8 cellular contexts compared by ENCODE assay signal in genomic region chr22:37260939-37261338, GRCh38. TPM values are rescaled to one million over a fixed set of nuclear protein-coding genes. Genes with fewer than 3 reads are reported as not detected.
DNase-seq lines count a peak whose midpoint lies in the region; ATAC-seq, FAIRE-seq and TF ChIP-seq lines count a peak whose summit lies in the region.

No MANE protein-coding gene starts in this region.

- H4K20me1 ChIP-seq in Karpas-422 (ENCODE audit: insufficient read depth, low read depth, low read length), result no peaks in the 10 kb centered on the region
- no peaks in the 10 kb centered on the region for H4K20me1 ChIP-seq in GM12878 (ENCODE audit: control insufficient read depth, insufficient read depth)
- no peaks in the 10 kb centered on the region for H4K20me1 ChIP-seq in keratinocyte (ENCODE audit: control insufficient read depth, extremely low read depth, insufficient read depth, low read length)

- intact Hi-C loops in GM12878 (cut with micrococcal nuclease; ENCODE audit: unreplicated experiment), result loop anchor here (2.0 kb wide), 2 partner anchors 36 to 182 kb away; no protein-coding TSS in a partner anchor

- H3K9ac ChIP-seq in Karpas-422 (ENCODE audit: low read length) (peak overlapping the region; percentile 32; the same call in 1 of the 2 replicates), GM12878 (ENCODE audit: control insufficient read depth, insufficient read depth, low read length) (no peak overlapping the region), keratinocyte (ENCODE audit: control insufficient read depth, extremely low read depth, insufficient read depth, low read length) (no peak overlapping the region)

- H3K27me3 ChIP-seq in Karpas-422 (ENCODE audit: low read length), result no peaks in the 10 kb centered on the region; the same call in 1 of the 2 replicates
- H3K27me3 ChIP-seq in GM12878 (replicated peaks in 1 of 2; ENCODE audit: control insufficient read depth in 2 of 2, insufficient read depth in 2 of 2, low read length in 1 of 2), result no peaks in the 10 kb centered on the region
- H3K27me3 ChIP-seq in keratinocyte (ENCODE audit: control insufficient read depth, extremely low read depth, insufficient read depth, low read length), result peaks cover 12% of the 10 kb centered on the region

- RAD21 ChIA-PET in GM12878 (lab: Charles Lee; ENCODE audit: unreplicated experiment), result interaction anchor here (0.9 to 4.9 kb wide), 17 partner anchors 10 to 112 kb away, joined by 3 to 132 read pairs (median 15); partner anchors contain the start of genes IL2RB and RAC2

- CTCF ChIA-PET in GM12878 (lab: Yijun Ruan, JAX), result interaction anchor here (0.7 to 5.9 kb wide), 44 partner anchors 10 to 405 kb away, joined by 3 to 265 read pairs (median 8); partner anchors contain the start of genes CYTH4, RAC2 and SSTR3

- H3K4me3 ChIP-seq in Karpas-422 (ENCODE audit: low read length) (peak overlapping the region; percentile 45; the same call in 1 of the 2 replicates), GM12878 (no peak overlapping the region), keratinocyte (ENCODE audit: control insufficient read depth in 2 of 3, extremely low read depth in 1 of 3, insufficient read depth in 2 of 3, low read depth in 1 of 3, low read length in 3 of 3) (no peak overlapping the region)

- H3K27ac ChIP-seq in Karpas-422 (ENCODE audit: low read length) (no peak overlapping the region), GM12878 (ENCODE audit: control insufficient read depth, insufficient read depth) (no peak overlapping the region), keratinocyte (ENCODE audit: control insufficient read depth, insufficient read depth, low read length) (no peak overlapping the region)

- ATAC-seq in GM12878 (peak; percentile 74), GM18498 (IDR thresholded peaks at IDR 0.05; ENCODE audit: unreplicated experiment) (no peak)

- TF ChIP-seq EP300 in GM12878 (IDR thresholded peaks at IDR 0.05; ENCODE audit: borderline replicate concordance in 1 of 2, control insufficient read depth in 1 of 2, low read depth in 2 of 2, low read length in 2 of 2), result no peak

- in situ Hi-C loops in GM12878 (cut with MboI), result loop anchor here (5.0 kb wide), 1 partner anchor 196 kb away; no protein-coding TSS in a partner anchor

- peak overlapping the region; percentile 56 for H3K4me2 ChIP-seq in Karpas-422 (ENCODE audit: low read depth, low read length, poor library complexity, severe bottlenecking)
- peak overlapping the region; percentile 17; the same call in 1 of the 2 replicates for H3K4me2 ChIP-seq in GM12878 (ENCODE audit: control insufficient read depth, insufficient read depth)
- peak overlapping the region; percentile 63 for H3K4me2 ChIP-seq in keratinocyte (ENCODE audit: control insufficient read depth, extremely low read depth, insufficient read depth, low read depth, low read length)

- H3K4me1 ChIP-seq in Karpas-422 (ENCODE audit: low read length), result peaks cover 30% of the 10 kb centered on the region
- H3K4me1 ChIP-seq in GM12878 (ENCODE audit: control insufficient read depth, insufficient read depth, low read length), result peaks cover 2% of the 10 kb centered on the region; the same call in 1 of the 2 replicates
- peaks cover 28% of the 10 kb centered on the region for H3K4me1 ChIP-seq in keratinocyte (ENCODE audit: control insufficient read depth, extremely low read depth, insufficient read depth, low read length)

- peak; percentile 43 for DNase-seq in GDM1 (lab: John Stamatoyannopoulos, UW)
- DNase-seq in Karpas-422, result peak; percentile 88
- DNase-seq in T-helper 1 cell, result peak in 4 of 5 donors; percentile 40 to 66 (median 54)
- no peak for DNase-seq in GM12878 (ENCODE audit: low read depth, low spot score)
- DNase-seq in keratinocyte (ENCODE audit: low read depth, low spot score), result no peak
- DNase-seq in stimulated activated CD4-positive, alpha-beta T cell treated with anti-CD3 and anti-CD28 coated beads, Interleukin-4, amount 100 ng/mL, for 4 hours, result peak; percentile 55 to 57
- no peak for DNase-seq in GM19240 (ENCODE audit: insufficient read length, low spot score)

- H3K9me2 ChIP-seq in Karpas-422 (replicated peaks; ENCODE audit: insufficient read depth, low read length), result no peaks in the 10 kb centered on the region

- H3K36me3 ChIP-seq in Karpas-422 (ENCODE audit: insufficient read depth, low read length) (no peaks in the 10 kb centered on the region), GM12878 (ENCODE audit: control insufficient read depth in 2 of 2, insufficient read depth in 2 of 2, low read length in 1 of 2) (no peaks in the 10 kb centered on the region), keratinocyte (ENCODE audit: control insufficient read depth in 2 of 2, extremely low read depth in 1 of 2, insufficient read depth in 2 of 2, low read length in 2 of 2) (no peaks in the 10 kb centered on the region)

- peak; percentile 84 for TF ChIP-seq RAD21 in GM12878 (IDR thresholded peaks at IDR 0.05; ENCODE audit: insufficient read depth, low read depth, low read length)

- POLR2A ChIA-PET in GM12878 (lab: Charles Lee), result interaction anchor here (1.0 to 2.9 kb wide), 7 partner anchors 13 to 99 kb away, joined by 3 to 51 read pairs (median 7); partner anchors contain the start of gene RAC2

- FAIRE-seq in GM12878 (lab: Jason Lieb, UNC) (peak; percentile 71), keratinocyte (lab: Jason Lieb, UNC) (peak; percentile 67)

- peak; percentile 83 to 96 (median 92) for TF ChIP-seq CTCF in GM12878 (IDR thresholded peaks at IDR 0.05 in 2 of 3, conservative IDR thresholded peaks at IDR 0.05 in 1 of 3; ENCODE audit: control insufficient read depth in 2 of 3, extremely low read depth in 1 of 3, insufficient read depth in 1 of 3, low read depth in 3 of 3, low read length in 3 of 3)
- peak; percentile 85 to 94 (median 90) for TF ChIP-seq CTCF in keratinocyte (optimal IDR thresholded peaks at IDR 0.05 in 1 of 3, IDR thresholded peaks at IDR 0.05 in 1 of 3, conservative IDR thresholded peaks at IDR 0.05 in 1 of 3; ENCODE audit: extremely low read depth in 1 of 3, insufficient read depth in 2 of 3, low read length in 3 of 3)

- SMC1A ChIA-PET in GM12878 (lab: Charles Lee; ENCODE audit: uncharacterized antibody, unreplicated experiment), result interaction anchor here (0.7 to 5.9 kb wide), 30 partner anchors 9 to 401 kb away, joined by 3 to 165 read pairs (median 9); partner anchors contain the start of genes CYTH4, IL2RB and RAC2

- dilution Hi-C loops in keratinocyte (cut with MboI; ENCODE audit: extremely low pct_ligation_motif_present, low sequenced_read_pairs), result no loop called here

- WGBS in GM12878 (ENCODE audit: insufficient coverage, insufficient replicate concordance, low lambda C conversion rate, missing lambda C conversion rate), result 14% methylated on average over 14 of the region's 14 CpGs

- no peak for TF ChIP-seq POLR2A in GM12878 (IDR thresholded peaks at IDR 0.05; ENCODE audit: low read depth, low read length)

- H3K9me3 ChIP-seq in Karpas-422 (ENCODE audit: low read length) (peaks cover 9% of the 10 kb centered on the region), GM12878 (replicated peaks; ENCODE audit: control insufficient read depth, insufficient read depth, low read length) (peaks cover 8% of the 10 kb centered on the region; the same call in 2 of the 3 replicates), keratinocyte (ENCODE audit: control insufficient read depth, low read depth, low read length) (peaks cover 9% of the 10 kb centered on the region)

- H3K9me1 ChIP-seq in keratinocyte (ENCODE audit: control insufficient read depth, extremely low read depth, insufficient read depth, low read length), result no peaks in the 10 kb centered on the region

- BruUV-seq in GM12878 (replicated peaks; lab: Mats Ljungman, UMichigan), result no TSS peak

- H3K79me2 ChIP-seq in Karpas-422 (ENCODE audit: low read length), result no peaks in the 10 kb centered on the region
- H3K79me2 ChIP-seq in GM12878 (ENCODE audit: control insufficient read depth, insufficient read depth, low read length), result no peaks in the 10 kb centered on the region
- no peaks in the 10 kb centered on the region for H3K79me2 ChIP-seq in keratinocyte (ENCODE audit: control insufficient read depth, insufficient read depth, low read length)

- H2AFZ ChIP-seq in Karpas-422 (ENCODE audit: low read length) (no peak overlapping the region), GM12878 (ENCODE audit: control insufficient read depth, low read depth, low read length) (0 out of 2 replicates have a peak overlapping the region, but pooled peaks have one; percentile 1), keratinocyte (ENCODE audit: control insufficient read depth, low read length) (no peak overlapping the region)

RNA-seq across cellular contexts. Expression of gene RAC2, which starts 16.9 kb away (rescaled TPM):
- 251 and 294 TPM in 2 replicates for total RNA-seq in Karpas-422 (2014; rRNA removed; shearing (Covaris generic); ENCODE audit: low replicate concordance)
- 143 and 150 TPM in 2 replicates for total RNA-seq in GM12878 (2013; cell fraction: nucleolus; rRNA removed)
- total RNA-seq in GM12878 (2014; rRNA removed) (251 and 282 TPM in 2 replicates), GM12878 (2014; rRNA removed; fragmentation: Illumina TruSeq; extraction: Trizol) (135 and 149 TPM in 2 replicates), GM12878 (2021) (382 and 386 TPM in 2 replicates)
- polyA plus RNA-seq in GM12878 (2011; ENCODE audit: low read depth), result 314 TPM
- polyA plus RNA-seq in GM12878 (2011; rRNA removed) (84.4 and 296 TPM in 2 replicates), GM12878 (2014; fragmentation: Illumina TruSeq; extraction: Trizol) (166 and 339 TPM in 2 replicates), GM12878 (2014; fragmentation: Nextera tagmentation; extraction: Ambion mirVana) (100 to 1,000 TPM; 102 to 108 TPM), GM12878 (2014; rRNA removed) (313 and 369 TPM in 2 replicates), GM12878 (2016; fragmentation: Nextera tagmentation; extraction: Ambion mirVana) (100 to 1,000 TPM; 320 to 330 TPM), keratinocyte (71.9 to 128 TPM (median 78.6 TPM) in 3 replicates)
- 317 and 416 TPM in 2 replicates for polyA plus RNA-seq in GM12878 (2011; cell fraction: cytosol; rRNA removed)
- 561 and 566 TPM in 2 replicates for polyA plus RNA-seq in GM12878 (2011; cell fraction: nucleus; rRNA removed)
- 512 and 607 TPM in 2 replicates for polyA plus RNA-seq in GM12878 (2012)
- 200 and 233 TPM in 2 replicates for polyA minus RNA-seq in GM12878 (2011; rRNA and poly(A)+ RNA removed)
- 155 and 158 TPM in 2 replicates for polyA minus RNA-seq in GM12878 (2011; cell fraction: cytosol; rRNA and poly(A)+ RNA removed)
- polyA minus RNA-seq in GM12878 (2011; cell fraction: nucleus; rRNA and poly(A)+ RNA removed), result 185 and 303 TPM in 2 replicates
- 13.8 TPM for polyA plus RNA-seq in keratinocyte (2011; ENCODE audit: low read depth)
- polyA plus RNA-seq in keratinocyte (2011; cell fraction: cytosol; rRNA removed), result 107 and 165 TPM in 2 replicates
- polyA plus RNA-seq in keratinocyte (2011; cell fraction: nucleus; rRNA removed), result 80.3 and 118 TPM in 2 replicates
- polyA plus RNA-seq in keratinocyte (2012; ENCODE audit: low replicate concordance), result 55.6 and 168 TPM in 2 replicates
- polyA minus RNA-seq in keratinocyte, result 69.1 to 336 TPM (median 108 TPM) in 3 replicates
- polyA minus RNA-seq in keratinocyte (2011; cell fraction: cytosol; rRNA and poly(A)+ RNA removed), result 111 TPM
- polyA minus RNA-seq in keratinocyte (2011; cell fraction: nucleus; rRNA and poly(A)+ RNA removed), result 35.8 and 45.0 TPM in 2 replicates

RNA-seq across cellular contexts. Expression of gene CYTH4, which starts 21.4 kb away (rescaled TPM):
- 11.1 and 12.6 TPM in 2 replicates for total RNA-seq in Karpas-422 (2014; rRNA removed; shearing (Covaris generic); ENCODE audit: low replicate concordance)
- 94.2 and 114 TPM in 2 replicates for total RNA-seq in GM12878 (2013; cell fraction: nucleolus; rRNA removed)
- total RNA-seq in GM12878 (2014; rRNA removed) (23.2 TPM in 2 replicates), GM12878 (2014; rRNA removed; fragmentation: Illumina TruSeq; extraction: Trizol) (17.2 and 18.3 TPM in 2 replicates), GM12878 (2021) (25.8 and 26.0 TPM in 2 replicates)
- polyA plus RNA-seq in GM12878 (2011; ENCODE audit: low read depth), result 7.0 TPM
- polyA plus RNA-seq in GM12878 (2011; rRNA removed) (19.4 and 24.1 TPM in 2 replicates), GM12878 (2014; fragmentation: Illumina TruSeq; extraction: Trizol) (9.1 and 16.6 TPM in 2 replicates), GM12878 (2014; fragmentation: Nextera tagmentation; extraction: Ambion mirVana) (1 to 10 TPM; 1.5 to 1.8 TPM), GM12878 (2014; rRNA removed) (23.6 and 27.3 TPM in 2 replicates), GM12878 (2016; fragmentation: Nextera tagmentation; extraction: Ambion mirVana) (10 to 100 TPM; 12.4 TPM), keratinocyte (0.05 to 0.12 TPM (median 0.06 TPM) in 3 replicates)
- 22.7 and 30.1 TPM in 2 replicates for polyA plus RNA-seq in GM12878 (2011; cell fraction: cytosol; rRNA removed)
- polyA plus RNA-seq in GM12878 (2011; cell fraction: nucleus; rRNA removed), result 148 and 167 TPM in 2 replicates
- 15.7 and 21.2 TPM in 2 replicates for polyA plus RNA-seq in GM12878 (2012)
- 14.9 and 23.6 TPM in 2 replicates for polyA minus RNA-seq in GM12878 (2011; rRNA and poly(A)+ RNA removed)
- 5.5 and 6.7 TPM in 2 replicates for polyA minus RNA-seq in GM12878 (2011; cell fraction: cytosol; rRNA and poly(A)+ RNA removed)
- 23.1 and 31.4 TPM in 2 replicates for polyA minus RNA-seq in GM12878 (2011; cell fraction: nucleus; rRNA and poly(A)+ RNA removed)
- polyA plus RNA-seq in keratinocyte (2011; ENCODE audit: low read depth), result not detected
- 0.02 TPM in 1 of 2 replicates, not detected in the other for polyA plus RNA-seq in keratinocyte (2011; cell fraction: cytosol; rRNA removed)
- 0.09 TPM in 1 of 2 replicates, not detected in the other for polyA plus RNA-seq in keratinocyte (2011; cell fraction: nucleus; rRNA removed)
- not detected in 2 replicates for polyA plus RNA-seq in keratinocyte (2012; ENCODE audit: low replicate concordance)
- not detected in 3 replicates for polyA minus RNA-seq in keratinocyte
- not detected for polyA minus RNA-seq in keratinocyte (2011; cell fraction: cytosol; rRNA and poly(A)+ RNA removed)
- polyA minus RNA-seq in keratinocyte (2011; cell fraction: nucleus; rRNA and poly(A)+ RNA removed), result not detected in 2 replicates

RNA-seq across cellular contexts. Expression of gene SSTR3, which starts 48.7 kb away (rescaled TPM):
- total RNA-seq in Karpas-422 (2014; rRNA removed; shearing (Covaris generic); ENCODE audit: low replicate concordance), result not detected in 2 replicates
- 12.3 and 12.5 TPM in 2 replicates for total RNA-seq in GM12878 (2013; cell fraction: nucleolus; rRNA removed)
- total RNA-seq in GM12878 (2014; rRNA removed) (3.6 and 4.5 TPM in 2 replicates), GM12878 (2014; rRNA removed; fragmentation: Illumina TruSeq; extraction: Trizol) (2.5 and 2.8 TPM in 2 replicates), GM12878 (2021) (4.5 TPM in 2 replicates)
- 2.6 TPM for polyA plus RNA-seq in GM12878 (2011; ENCODE audit: low read depth)
- polyA plus RNA-seq in GM12878 (2011; rRNA removed) (3.6 and 4.3 TPM in 2 replicates), GM12878 (2014; fragmentation: Illumina TruSeq; extraction: Trizol) (1.6 and 2.3 TPM in 2 replicates), GM12878 (2014; fragmentation: Nextera tagmentation; extraction: Ambion mirVana) (under 1 TPM; 0.03 to 0.46 TPM), GM12878 (2014; rRNA removed) (4.0 and 4.3 TPM in 2 replicates), GM12878 (2016; fragmentation: Nextera tagmentation; extraction: Ambion mirVana) (1 to 10 TPM in 1 of 2 experiments, under 1 TPM in 1; 0.74 to 1.2 TPM), keratinocyte (not detected in 3 replicates)
- polyA plus RNA-seq in GM12878 (2011; cell fraction: cytosol; rRNA removed), result 4.7 and 5.3 TPM in 2 replicates
- 10.9 and 11.1 TPM in 2 replicates for polyA plus RNA-seq in GM12878 (2011; cell fraction: nucleus; rRNA removed)
- 5.5 and 6.9 TPM in 2 replicates for polyA plus RNA-seq in GM12878 (2012)
- polyA minus RNA-seq in GM12878 (2011; rRNA and poly(A)+ RNA removed), result 6.1 and 11.3 TPM in 2 replicates
- 2.7 and 3.5 TPM in 2 replicates for polyA minus RNA-seq in GM12878 (2011; cell fraction: cytosol; rRNA and poly(A)+ RNA removed)
- polyA minus RNA-seq in GM12878 (2011; cell fraction: nucleus; rRNA and poly(A)+ RNA removed), result 3.1 and 4.2 TPM in 2 replicates
- not detected for polyA plus RNA-seq in keratinocyte (2011; ENCODE audit: low read depth)
- not detected in 2 replicates for polyA plus RNA-seq in keratinocyte (2011; cell fraction: cytosol; rRNA removed)
- polyA plus RNA-seq in keratinocyte (2011; cell fraction: nucleus; rRNA removed), result not detected in 2 replicates
- not detected in 2 replicates for polyA plus RNA-seq in keratinocyte (2012; ENCODE audit: low replicate concordance)
- not detected in 3 replicates for polyA minus RNA-seq in keratinocyte
- not detected for polyA minus RNA-seq in keratinocyte (2011; cell fraction: cytosol; rRNA and poly(A)+ RNA removed)
- not detected in 2 replicates for polyA minus RNA-seq in keratinocyte (2011; cell fraction: nucleus; rRNA and poly(A)+ RNA removed)

Comparison
In these comparisons a context has a peak if more than half of its experiments do, and no peak if none do; other contexts are left out.
1. DNase-seq: peak in GDM1 (single experiment), Karpas-422 (single experiment), T-helper 1 cell (4 of 5) and stimulated activated CD4-positive, alpha-beta T cell treated with anti-CD3 and anti-CD28 coated beads, Interleukin-4, amount 100 ng/mL, for 4 hours (2 of 2); none in GM12878 (single experiment), keratinocyte (single experiment) and GM19240 (single experiment).
2. Peak in every context shown above with its lines, with median percentiles within 50 percentile points of each other: H3K4me2 ChIP-seq.